20 cellular contexts compared by ENCODE assay signal in genomic region chr1:94589728-94590127, GRCh38. TPM values are rescaled to one million over a fixed set of nuclear protein-coding genes. Genes with fewer than 3 reads are reported as not detected.
"Had no signal": no experiment of that assay in that cellular context is flagged by ENCODE, and none has a peak within 500 bp of the region (broad histone marks: within the 10 kb centered on the region; RNA-seq: fewer than 3 reads in every experiment).

No MANE protein-coding gene starts in this region.

- H3K9me3 ChIP-seq: heart left ventricle, psoas muscle, SK-N-SH, transverse colon had no signal

- DNase-seq: activated CD4-positive, alpha-beta memory T cell treated with anti-CD3 and anti-CD28 coated beads, Interleukin-2, amount 10 ng/mL, durations not matched to agents 7 days and 5 days; activated CD4-positive, alpha-beta T cell treated with anti-CD3 and anti-CD28 coated beads for 4 hours; activated effector memory CD4-positive, alpha-beta T cell treated with anti-CD3 and anti-CD28 coated beads, Interleukin-2, amount 50 U/mL, for 16 hours; activated T-cell treated with anti-CD3 and anti-CD28 coated beads, Interleukin-2, amount 50 U/mL, for 24 hours; amygdala; dorsolateral prefrontal cortex; endodermal cell; heart left ventricle; left colon; naive thymus-derived CD8-positive, alpha-beta T cell; occipital lobe; SHP77; SK-N-SH; stimulated activated CD4-positive, alpha-beta T cell treated with anti-CD3 and anti-CD28 coated beads, Interleukin-12 subunit alpha, Interleukin-12 subunit beta, amount 100 ng/mL, for 4 hours; transverse colon had no signal

- H3K36me3 Mint-ChIP-seq: activated naive CD4-positive, alpha-beta T cell treated with anti-CD3 and anti-CD28 coated beads, Interleukin-2, amount 50 U/mL, for 72 hours; naive thymus-derived CD8-positive, alpha-beta T cell; stimulated activated effector memory CD8-positive, alpha-beta T cell treated with anti-CD3 and anti-CD28 coated beads, Interleukin-12 subunit alpha, Interleukin-12 subunit beta, amount 100 ng/mL, for 72 hours; WTC11 had no signal

- H3K9ac ChIP-seq: SK-N-SH had no signal

- H3K36me3 ChIP-seq: heart left ventricle, transverse colon had no signal

- FAIRE-seq: frontal cortex had no signal

- H3K4me1 ChIP-seq: psoas muscle had no signal

- H3K4me3 Mint-ChIP-seq: activated CD4-positive, alpha-beta memory T cell treated with anti-CD3 and anti-CD28 coated beads, Interleukin-2, amount 10 ng/mL, durations not matched to agents 7 days and 5 days; activated T-cell treated with anti-CD3 and anti-CD28 coated beads, Interleukin-2, amount 50 U/mL, for 24 hours; endodermal cell; naive thymus-derived CD8-positive, alpha-beta T cell; stimulated activated effector memory CD8-positive, alpha-beta T cell treated with anti-CD3 and anti-CD28 coated beads, Interleukin-12 subunit alpha, Interleukin-12 subunit beta, amount 100 ng/mL, for 72 hours; WTC11 had no signal

- H3K27me3 ChIP-seq: dorsolateral prefrontal cortex, heart left ventricle, transverse colon had no signal

- H3K27ac Mint-ChIP-seq: activated CD4-positive, alpha-beta memory T cell treated with anti-CD3 and anti-CD28 coated beads, Interleukin-2, amount 10 ng/mL, durations not matched to agents 7 days and 5 days; activated naive CD4-positive, alpha-beta T cell treated with anti-CD3 and anti-CD28 coated beads, Interleukin-2, amount 50 U/mL, for 72 hours; activated T-cell treated with anti-CD3 and anti-CD28 coated beads, Interleukin-2, amount 50 U/mL, for 24 hours; endodermal cell; stimulated activated effector memory CD8-positive, alpha-beta T cell treated with anti-CD3 and anti-CD28 coated beads, Interleukin-12 subunit alpha, Interleukin-12 subunit beta, amount 100 ng/mL, for 72 hours; WTC11 had no signal

- H3K4me1 Mint-ChIP-seq: activated CD4-positive, alpha-beta memory T cell treated with anti-CD3 and anti-CD28 coated beads, Interleukin-2, amount 10 ng/mL, durations not matched to agents 7 days and 5 days; naive thymus-derived CD8-positive, alpha-beta T cell; stimulated activated effector memory CD8-positive, alpha-beta T cell treated with anti-CD3 and anti-CD28 coated beads, Interleukin-12 subunit alpha, Interleukin-12 subunit beta, amount 100 ng/mL, for 72 hours had no signal

- H3K9me3 Mint-ChIP-seq: activated CD4-positive, alpha-beta memory T cell treated with anti-CD3 and anti-CD28 coated beads, Interleukin-2, amount 10 ng/mL, durations not matched to agents 7 days and 5 days; activated naive CD4-positive, alpha-beta T cell treated with anti-CD3 and anti-CD28 coated beads, Interleukin-2, amount 50 U/mL, for 72 hours; activated T-cell treated with anti-CD3 and anti-CD28 coated beads, Interleukin-2, amount 50 U/mL, for 24 hours; endodermal cell; naive thymus-derived CD8-positive, alpha-beta T cell; stimulated activated effector memory CD8-positive, alpha-beta T cell treated with anti-CD3 and anti-CD28 coated beads, Interleukin-12 subunit alpha, Interleukin-12 subunit beta, amount 100 ng/mL, for 72 hours; WTC11 had no signal

- H3K4me2 ChIP-seq: SK-N-SH had no signal

- H3K4me3 ChIP-seq: dorsolateral prefrontal cortex, heart left ventricle, psoas muscle, transverse colon had no signal

- ATAC-seq: activated naive CD4-positive, alpha-beta T cell treated with anti-CD3 and anti-CD28 coated beads, Interleukin-2, amount 50 U/mL, for 72 hours; left colon; naive thymus-derived CD8-positive, alpha-beta T cell; stimulated activated effector memory CD8-positive, alpha-beta T cell treated with anti-CD3 and anti-CD28 coated beads, Interleukin-12 subunit alpha, Interleukin-12 subunit beta, amount 100 ng/mL, for 72 hours; WTC11 had no signal

- H3K27ac ChIP-seq: psoas muscle had no signal

RNA-seq across cellular contexts. Expression of gene F3, which starts 48.2 kb away (rescaled TPM):
- total RNA-seq: naive thymus-derived CD8-positive, alpha-beta T cell had no signal
- polyA plus RNA-seq: naive thymus-derived CD8-positive, alpha-beta T cell had no signal
